Comparison of ENCODE assay signal across 30 cellular contexts in genomic region chr1:201630582-201630981, GRCh38.
DNase-seq lines count a peak whose midpoint lies in the region; ATAC-seq, FAIRE-seq and TF ChIP-seq lines count a peak whose summit lies in the region.
"Had no signal": no experiment of that assay in that cellular context is flagged by ENCODE, and none has a peak within 500 bp of the region (broad histone marks: within the 10 kb centered on the region; RNA-seq: fewer than 3 reads in every experiment).

No MANE protein-coding gene starts in this region.

- H3K36me3 Mint-ChIP-seq in brain, result no peaks in the 10 kb centered on the region
- H3K36me3 Mint-ChIP-seq: CD8-positive, alpha-beta T cell; stimulated activated memory B cell treated with anti-CD40 and anti-IgM and Interleukin-4, amounts not matched to agents 10 μg/mL and 1 μg/mL and 100 μg/mL, for 72 hours had no signal

- no peak for FAIRE-seq in kidney (lab: Jason Lieb, UNC)
- FAIRE-seq: urothelium cell line had no signal

- TF ChIP-seq CTCF in brain (conservative IDR thresholded peaks at IDR 0.05) (no peak), kidney (IDR thresholded peaks at IDR 0.05; ENCODE audit: borderline replicate concordance, extremely low read depth, insufficient read depth) (no peak), transverse colon (IDR thresholded peaks at IDR 0.05) (no peak)

- intact Hi-C loops in kidney (cut with DNase I) (no loop called here), transverse colon (cut with DNase I; ENCODE audit: low total_unique reads) (no loop called here)

- in situ Hi-C loops in transverse colon (cut with MboI; ENCODE audit: low pct_ligation_motif_present in 1 of 4, low pct_unique_long_range_greater_than_20kb in 1 of 4, low sequenced_read_pairs in 3 of 4), result no loop called here

- no peaks in the 10 kb centered on the region for H3K9me3 Mint-ChIP-seq in brain
- H3K9me3 Mint-ChIP-seq: CD8-positive, alpha-beta T cell; nephron; stimulated activated memory B cell treated with anti-CD40 and anti-IgM and Interleukin-4, amounts not matched to agents 10 μg/mL and 1 μg/mL and 100 μg/mL, for 72 hours had no signal

- H3K36me3 ChIP-seq in kidney (ENCODE audit: control insufficient read depth in 1 of 2, insufficient read depth in 2 of 2, low read length in 2 of 2), result no peaks in the 10 kb centered on the region
- no peaks in the 10 kb centered on the region for H3K36me3 ChIP-seq in transverse colon
- H3K36me3 ChIP-seq: breast epithelium, gastrocnemius medialis, Peyer's patch, right lobe of liver had no signal

- WGBS in transverse colon (ENCODE audit: low coverage in 1 of 2), 2 donors, result 82 to 84% methylated on average over 6 of the region's 6 CpGs

- no peak overlapping the region for H3K4me3 Mint-ChIP-seq in brain
- H3K4me3 Mint-ChIP-seq: CD8-positive, alpha-beta T cell; nephron; stimulated activated memory B cell treated with anti-CD40 and anti-IgM and Interleukin-4, amounts not matched to agents 10 μg/mL and 1 μg/mL and 100 μg/mL, for 72 hours had no signal

- H3K9ac ChIP-seq in kidney (ENCODE audit: low read length in 2 of 2), result no peak overlapping the region
- H3K9ac ChIP-seq: parathyroid adenoma had no signal

- H3K4me1 ChIP-seq in kidney (ENCODE audit: control insufficient read depth in 1 of 2, insufficient read depth in 1 of 2, low read depth in 1 of 2, low read length in 2 of 2) (no peaks in the 10 kb centered on the region), transverse colon (peaks cover 0 to 32% (median 15%) of the 10 kb centered on the region in 4 donors)
- H3K4me1 ChIP-seq: parathyroid adenoma, right lobe of liver had no signal

- ATAC-seq in GM18505 (IDR thresholded peaks at IDR 0.05; ENCODE audit: unreplicated experiment), result no peak
- ATAC-seq: CD8-positive, alpha-beta T cell; esophagus mucosa; gastrocnemius medialis; HCT116; right lobe of liver; stimulated activated memory B cell treated with anti-CD40 and anti-IgM and Interleukin-4, amounts not matched to agents 10 μg/mL and 1 μg/mL and 100 μg/mL, for 72 hours had no signal

- peaks cover 71% of the 10 kb centered on the region for H3K4me1 Mint-ChIP-seq in brain
- H3K4me1 Mint-ChIP-seq: stimulated activated memory B cell treated with anti-CD40 and anti-IgM and Interleukin-4, amounts not matched to agents 10 μg/mL and 1 μg/mL and 100 μg/mL, for 72 hours had no signal

- no peak overlapping the region for H3K4me3 ChIP-seq in kidney (ENCODE audit: low read length in 2 of 2)
- no peak overlapping the region for H3K4me3 ChIP-seq in transverse colon
- H3K4me3 ChIP-seq: breast epithelium, coronary artery, gastrocnemius medialis, Peyer's patch, right lobe of liver, suprapubic skin had no signal

- TF ChIP-seq EP300 in transverse colon (IDR thresholded peaks at IDR 0.05; ENCODE audit: low read depth), result no peak

- peaks cover 8% of the 10 kb centered on the region for H3K27me3 Mint-ChIP-seq in brain
- H3K27me3 Mint-ChIP-seq: stimulated activated memory B cell treated with anti-CD40 and anti-IgM and Interleukin-4, amounts not matched to agents 10 μg/mL and 1 μg/mL and 100 μg/mL, for 72 hours had no signal

- peak overlapping the region in 4 of 5 experiments; percentile 18 to 70 (median 60) for H3K27ac Mint-ChIP-seq in brain
- H3K27ac Mint-ChIP-seq: CD8-positive, alpha-beta T cell; nephron; stimulated activated memory B cell treated with anti-CD40 and anti-IgM and Interleukin-4, amounts not matched to agents 10 μg/mL and 1 μg/mL and 100 μg/mL, for 72 hours had no signal

- TF ChIP-seq POLR2A in GM18505 (IDR thresholded peaks at IDR 0.05; ENCODE audit: borderline replicate concordance, extremely low read depth, insufficient read depth, insufficient read length) (no peak), transverse colon (IDR thresholded peaks at IDR 0.05) (no peak)

- H3K27ac ChIP-seq in kidney (ENCODE audit: low read depth in 2 of 2, low read length in 2 of 2), result no peak overlapping the region
- H3K27ac ChIP-seq in transverse colon, result peak overlapping the region in 1 of 4 donors; percentile 41
- H3K27ac ChIP-seq: breast epithelium, coronary artery, gastrocnemius medialis, parathyroid adenoma, Peyer's patch, right lobe of liver had no signal

- H3K9me3 ChIP-seq in kidney (ENCODE audit: control insufficient read depth in 1 of 2, low read length in 2 of 2) (no peaks in the 10 kb centered on the region), transverse colon (no peaks in the 10 kb centered on the region)
- H3K9me3 ChIP-seq: breast epithelium, gastrocnemius medialis, Peyer's patch, right lobe of liver, suprapubic skin had no signal

- no peaks in the 10 kb centered on the region for H3K27me3 ChIP-seq in transverse colon
- H3K27me3 ChIP-seq: breast epithelium, gastrocnemius medialis, Peyer's patch, right lobe of liver, suprapubic skin had no signal

- DNase-seq in GM03348 (ENCODE audit: low spot score) (peak; percentile 59), kidney (peak; percentile 0), superior temporal gyrus (ENCODE audit: extremely low spot score) (peak; percentile 29), mucosa of gallbladder (ENCODE audit: low spot score) (no peak), transverse colon (no peak)
- DNase-seq: activated CD4-positive, alpha-beta T cell treated with anti-CD3 and anti-CD28 coated beads, Interleukin-2, amount 50 U/mL, for 1 hour; activated T-cell treated with anti-CD3 and anti-CD28 coated beads, Interleukin-2, amount 50 U/mL, for 48 hours; CD8-positive, alpha-beta T cell; DMS153; gastrocnemius medialis; midbrain; NCI-H1092 treated with DMSO at 0.1 percent for 48 hours; NCI-H187; NCI-H526; Peyer's patch; right lobe of liver; stimulated activated CD4-positive, alpha-beta T cell treated with anti-CD3 and anti-CD28 coated beads, Interleukin-4, amount 100 ng/mL, for 4 hours; SW 1271; T-helper 9 cell had no signal

Comparison
In these comparisons a context has a peak if more than half of its experiments do, and no peak if none do; other contexts are left out.
1. DNase-seq: peak in GM03348 (single experiment), kidney (single experiment) and superior temporal gyrus (single experiment); none in mucosa of gallbladder (single experiment) and transverse colon (single experiment).